13 cellular contexts compared by ENCODE assay signal in genomic region chr9:114895605-114896004, GRCh38. TPM values are rescaled to one million over a fixed set of nuclear protein-coding genes. Genes with fewer than 3 reads are reported as not detected.
DNase-seq lines count a peak whose midpoint lies in the region; ATAC-seq and TF ChIP-seq lines count a peak whose summit lies in the region.
"Had no signal": no experiment of that assay in that cellular context is flagged by ENCODE, and none has a peak within 500 bp of the region (broad histone marks: within the 10 kb centered on the region; RNA-seq: fewer than 3 reads in every experiment).

No MANE protein-coding gene starts in this region.

- POLR2A ChIA-PET in AG04450 (lab: Yijun Ruan, JAX), result interaction anchor here (1.2 kb wide), 3 partner anchors 9 to 172 kb away, joined by 3 to 4 read pairs (median 3); no protein-coding TSS in a partner anchor

- H3K27ac ChIP-seq in AG04450 (ENCODE audit: low read depth, low read length), result peak overlapping the region; percentile 96
- peak overlapping the region; percentile 99 for H3K27ac ChIP-seq in mesodermal cell (ENCODE audit: low read depth, low read length, severe bottlenecking)
- no peak overlapping the region for H3K27ac ChIP-seq in gastrocnemius medialis

- intact Hi-C loops in gastrocnemius medialis (cut with DNase I; ENCODE audit: low total_unique reads), result no loop called here

- 88% methylated on average over 1 of the region's 1 CpG; no CpG with 5 or more reads in 1 of the 2 experiments for WGBS in mesodermal cell (ENCODE audit: insufficient coverage in 2 of 2), 2 experiments

- no peaks in the 10 kb centered on the region for H3K9me3 ChIP-seq in AG04450 (ENCODE audit: control insufficient read depth, insufficient read depth, low read length)
- no peaks in the 10 kb centered on the region for H3K9me3 ChIP-seq in mesodermal cell (ENCODE audit: control insufficient read depth, low read length)
- no peaks in the 10 kb centered on the region for H3K9me3 ChIP-seq in gastrocnemius medialis

- H3K36me3 ChIP-seq in mesodermal cell (ENCODE audit: control insufficient read depth, insufficient read depth, low read length), result no peaks in the 10 kb centered on the region
- H3K36me3 ChIP-seq in gastrocnemius medialis, result no peaks in the 10 kb centered on the region
- H3K36me3 ChIP-seq in H7 (replicated peaks; ENCODE audit: control insufficient read depth, insufficient read depth, low read length), result no peaks in the 10 kb centered on the region

- H3K4me1 ChIP-seq in mesodermal cell (ENCODE audit: control insufficient read depth, insufficient read depth, low read length, poor library complexity, severe bottlenecking) (peaks cover 37% of the 10 kb centered on the region), gastrocnemius medialis (no peaks in the 10 kb centered on the region)

- H3K27me3 ChIP-seq in AG04450 (ENCODE audit: control insufficient read depth, insufficient read depth, low read length), result no peaks in the 10 kb centered on the region
- no peaks in the 10 kb centered on the region for H3K27me3 ChIP-seq in gastrocnemius medialis
- no peaks in the 10 kb centered on the region for H3K27me3 ChIP-seq in H7 (ENCODE audit: control insufficient read depth, insufficient read depth, low read length)

- TF ChIP-seq CTCF in AG04450 (IDR thresholded peaks at IDR 0.05; ENCODE audit: low read depth, low read length), result no peak
- TF ChIP-seq CTCF in gastrocnemius medialis (IDR thresholded peaks at IDR 0.05 in 4 of 5, conservative IDR thresholded peaks at IDR 0.05 in 1 of 5), result no peak
- no peak for TF ChIP-seq CTCF in omental fat pad (IDR thresholded peaks at IDR 0.05)

- no peak for DNase-seq in AG04450 (ENCODE audit: low read depth, low spot score)
- DNase-seq in HCEC 1CT, result peak; percentile 20
- peak; percentile 45 for DNase-seq in amniotic epithelial cell (ENCODE audit: low read depth)
- no peak for DNase-seq in gastrocnemius medialis
- DNase-seq in omental fat pad (ENCODE audit: low spot score), result no peak
- no peak for DNase-seq in H7
- DNase-seq in NCI-H146 treated with DMSO at 0.1 percent for 48 hours (lab: John Stamatoyannopoulos, UW; ENCODE audit: unreplicated experiment), result no peak
- DNase-seq: activated gamma-delta T cell treated with Interleukin-2 at 50 U/mL for 16 hours, NCI-H1105, NCI-H82 had no signal

- CTCF ChIA-PET in AG04450 (lab: Charles Lee), result interaction anchor here (0.9 to 1.5 kb wide), 3 partner anchors 11 to 38 kb away, joined by 3 to 4 read pairs (median 3); no protein-coding TSS in a partner anchor

- in situ Hi-C loops in gastrocnemius medialis (cut with MboI; ENCODE audit: low sequenced_read_pairs in 4 of 4), result no loop called here

- TF ChIP-seq POLR2A in gastrocnemius medialis (IDR thresholded peaks at IDR 0.05), result no peak

- H3K4me3 ChIP-seq in AG04450 (ENCODE audit: low read depth, low read length) (no peak overlapping the region), mesodermal cell (ENCODE audit: extremely low read depth, insufficient read depth, low read length, poor library complexity, severe bottlenecking) (no peak overlapping the region), gastrocnemius medialis (no peak overlapping the region), H7 (ENCODE audit: insufficient read depth, low read depth, low read length) (no peak overlapping the region)
- H3K4me3 ChIP-seq: GM12878 had no signal

- no peak for ATAC-seq in gastrocnemius medialis
- ATAC-seq in omental fat pad (ENCODE audit: low FRiP score), result no peak

RNA-seq across cellular contexts. Expression of gene TNFSF8, which starts 34.8 kb away (rescaled TPM):
- polyA plus RNA-seq in AG04450 (2011; rRNA removed), result not detected in 2 replicates
- not detected in 2 replicates for polyA minus RNA-seq in AG04450 (2011; rRNA and poly(A)+ RNA removed)
- polyA plus RNA-seq in mesodermal cell (2013, experiment 1 of 2), result not detected
- polyA plus RNA-seq in mesodermal cell (2013, experiment 2 of 2), result not detected
- total RNA-seq in gastrocnemius medialis (under 1 TPM in 2 of 4 donors, not detected in 2; 0.29 to 0.76 TPM), omental fat pad (1 to 10 TPM; 3.2 to 7.1 (median 6.6) TPM)
- total RNA-seq in H7 (2014; rRNA removed; shearing (Covaris generic)), result not detected in 2 replicates
- total RNA-seq: kidney epithelial cell had no signal

Comparison
In these comparisons a context has a peak if more than half of its experiments do, and no peak if none do; other contexts are left out.
1. DNase-seq: peak in HCEC 1CT (single experiment) and amniotic epithelial cell (single experiment); none in AG04450 (single experiment), gastrocnemius medialis (0 of 2), omental fat pad (single experiment), H7 (single experiment) and NCI-H146 treated with DMSO at 0.1 percent for 48 hours (single experiment).
2. H3K27ac ChIP-seq: peak in AG04450 (single experiment) and mesodermal cell (single experiment); none in gastrocnemius medialis (0 of 4).